Comparison of ENCODE assay signal across 1 cellular context in genomic region chr1:31701137-31701736, GRCh38.
TF ChIP-seq lines count a peak whose summit lies in the region.

No MANE protein-coding gene starts in this region.

TF ChIP-seq in HepG2, 621 proteins besides CTCF, POLR2A, EP300 and RAD21 (continued from another document and continues in another):
- TF ChIP-seq DZIP1 (CRISPR knock-in tag; IDR thresholded peaks at IDR 0.05) (no peak), PRPF4 (IDR thresholded peaks at IDR 0.05; ENCODE audit: low read depth, low read length, poor library complexity, severe bottlenecking) (peak; percentile 34), ATF5 (CRISPR knock-in tag; IDR thresholded peaks at IDR 0.05; ENCODE audit: low read depth) (no peak), ZNF674 (CRISPR knock-in tag; IDR thresholded peaks at IDR 0.05; ENCODE audit: low read depth) (no peak), FOSL2 (CRISPR knock-in tag; IDR thresholded peaks at IDR 0.05) (peak; percentile 100), POLR2AphosphoS2 (IDR thresholded peaks at IDR 0.05; ENCODE audit: low read depth, low read length) (no peak), CCAR2 (optimal IDR thresholded peaks at IDR 0.05; ENCODE audit: low read depth, low read length) (no peak), ZNF343 (CRISPR knock-in tag; IDR thresholded peaks at IDR 0.05) (0 out of 2 replicates have a peak, but pooled peaks have one; percentile 67), ZNF746 (CRISPR knock-in tag; IDR thresholded peaks at IDR 0.05) (peak; percentile 89), GABPB1 (CRISPR knock-in tag; IDR thresholded peaks at IDR 0.05) (no peak), HMG20A (CRISPR knock-in tag; IDR thresholded peaks at IDR 0.05; ENCODE audit: borderline replicate concordance) (peak; percentile 68; the same call in 1 of the 2 replicates), SRSF9 (IDR thresholded peaks at IDR 0.05; ENCODE audit: borderline replicate concordance, insufficient read depth, low read depth, low read length, poor library complexity, severe bottlenecking) (no peak), MED8 (CRISPR knock-in tag; IDR thresholded peaks at IDR 0.05; ENCODE audit: insufficient replicate concordance) (peak; percentile 20), SMAD3 (CRISPR knock-in tag; IDR thresholded peaks at IDR 0.05) (peak; percentile 83), ZNF691 (CRISPR knock-in tag; IDR thresholded peaks at IDR 0.05; ENCODE audit: borderline replicate concordance, low read depth) (peak; percentile 75; the same call in 1 of the 2 replicates), PPARG (CRISPR knock-in tag; conservative IDR thresholded peaks at IDR 0.05) (peak; percentile 74), FOXO1 (CRISPR knock-in tag; IDR thresholded peaks at IDR 0.05) (peak; percentile 29; the same call in 1 of the 2 replicates), CREM (IDR thresholded peaks at IDR 0.05) (peak; percentile 35; the same call in 1 of the 2 replicates), CREM (CRISPR knock-in tag; IDR thresholded peaks at IDR 0.05) (no peak), ZNF572 (CRISPR knock-in tag; IDR thresholded peaks at IDR 0.05) (peak; percentile 37; the same call in 1 of the 2 replicates), ZMAT5 (CRISPR knock-in tag; IDR thresholded peaks at IDR 0.05; ENCODE audit: borderline replicate concordance, low read depth) (no peak), DMAP1 (CRISPR knock-in tag; IDR thresholded peaks at IDR 0.05) (0 out of 2 replicates have a peak, but pooled peaks have one; percentile 46), MTF2 (CRISPR knock-in tag; IDR thresholded peaks at IDR 0.05; ENCODE audit: borderline replicate concordance) (no peak), SRF (IDR thresholded peaks at IDR 0.05; ENCODE audit: low read depth, low read length) (no peak), NR2F1 (CRISPR knock-in tag; IDR thresholded peaks at IDR 0.05) (peak; percentile 8 to 47; a peak in 2 of 4 replicates), TOPORS (CRISPR knock-in tag; IDR thresholded peaks at IDR 0.05) (no peak), HOMEZ (CRISPR knock-in tag; IDR thresholded peaks at IDR 0.05; ENCODE audit: low read depth) (no peak), ZNF609 (CRISPR knock-in tag; IDR thresholded peaks at IDR 0.05; ENCODE audit: borderline replicate concordance) (peak; percentile 56; the same call in 1 of the 2 replicates), ATF4 (CRISPR knock-in tag; IDR thresholded peaks at IDR 0.05) (peak in 1 of 2 experiments; percentile 61; a peak in 1 of 4 replicates), HNF1A (IDR thresholded peaks at IDR 0.05; ENCODE audit: low read depth) (no peak), HNF1A (CRISPR knock-in tag; IDR thresholded peaks at IDR 0.05; ENCODE audit: borderline replicate concordance) (peak; percentile 85), BCL6 (CRISPR knock-in tag; IDR thresholded peaks at IDR 0.05) (peak; percentile 70), HBP1 (CRISPR knock-in tag; IDR thresholded peaks at IDR 0.05; ENCODE audit: low read depth) (0 out of 2 replicates have a peak, but pooled peaks have one; percentile 36), ZBTB42 (CRISPR knock-in tag; IDR thresholded peaks at IDR 0.05) (peak; percentile 99), ZNF780A (CRISPR knock-in tag; IDR thresholded peaks at IDR 0.05) (no peak), ZNF121 (CRISPR knock-in tag; IDR thresholded peaks at IDR 0.05) (peak; percentile 66), ZNF562 (CRISPR knock-in tag; IDR thresholded peaks at IDR 0.05; ENCODE audit: borderline replicate concordance) (no peak), ZNF329 (CRISPR knock-in tag; IDR thresholded peaks at IDR 0.05; ENCODE audit: low read depth) (no peak), NFIB (CRISPR knock-in tag; IDR thresholded peaks at IDR 0.05; ENCODE audit: borderline replicate concordance) (peak; percentile 89; the same call in 1 of the 2 replicates), ZNF367 (CRISPR knock-in tag; IDR thresholded peaks at IDR 0.05; ENCODE audit: borderline replicate concordance) (no peak), ZNF446 (CRISPR knock-in tag; IDR thresholded peaks at IDR 0.05) (no peak), ZBTB20 (CRISPR knock-in tag; IDR thresholded peaks at IDR 0.05; ENCODE audit: borderline replicate concordance, low read depth) (0 out of 2 replicates have a peak, but pooled peaks have one; percentile 72)
